In genomic region chr5:124408738-124409453, GRCh38 we compare ENCODE assay signal across 18 cellular contexts.
DNase-seq lines count a peak whose midpoint lies in the region; ATAC-seq, FAIRE-seq and TF ChIP-seq lines count a peak whose summit lies in the region.
"Had no signal": no experiment of that assay in that cellular context is flagged by ENCODE, and none has a peak within 500 bp of the region (broad histone marks: within the 10 kb centered on the region; RNA-seq: fewer than 3 reads in every experiment).

No MANE protein-coding gene starts in this region.

- H3K4me1 ChIP-seq in body of pancreas = peaks cover 14% of the 10 kb centered on the region

- H3K4me3 ChIP-seq in body of pancreas = no peak overlapping the region
- H3K4me3 ChIP-seq: Peyer's patch had no signal

- peak; percentile 86 for ATAC-seq in body of pancreas
- ATAC-seq in Right ventricle myocardium superior (ENCODE audit: poor library complexity) = peak; percentile 70
- no peak for ATAC-seq in HG03196 (IDR thresholded peaks at IDR 0.05; ENCODE audit: unreplicated experiment)
- no peak for ATAC-seq in esophagus mucosa
- ATAC-seq: activated naive CD8-positive, alpha-beta T cell treated with anti-CD3 and anti-CD28 coated beads, Interleukin-2, amount 50 U/mL, for 24 hours; left colon had no signal

- H3K4me3 Mint-ChIP-seq in neural crest cell = no peak overlapping the region
- H3K4me3 Mint-ChIP-seq: activated naive CD8-positive, alpha-beta T cell treated with anti-CD3 and anti-CD28 coated beads, Interleukin-2, amount 50 U/mL, for 24 hours; H9 had no signal

- no peaks in the 10 kb centered on the region for H3K36me3 ChIP-seq in body of pancreas (replicated peaks in 1 of 2; ENCODE audit: insufficient read depth in 1 of 2, low read depth in 2 of 2)
- H3K36me3 ChIP-seq: Peyer's patch had no signal

- peaks cover 5% of the 10 kb centered on the region for H3K36me3 Mint-ChIP-seq in neural crest cell (ENCODE audit: low read depth)

- peaks cover 15% of the 10 kb centered on the region for H3K9me3 Mint-ChIP-seq in neural crest cell

- no peaks in the 10 kb centered on the region for H3K9me3 ChIP-seq in body of pancreas
- H3K9me3 ChIP-seq: Peyer's patch had no signal

- no peak for FAIRE-seq in GM12892 (lab: Jason Lieb, UNC)
- FAIRE-seq: small intestine had no signal

- peak overlapping the region; percentile 66 for H3K27ac Mint-ChIP-seq in neural crest cell (ENCODE audit: unreplicated experiment)
- H3K27ac Mint-ChIP-seq: activated naive CD8-positive, alpha-beta T cell treated with anti-CD3 and anti-CD28 coated beads, Interleukin-2, amount 50 U/mL, for 24 hours; H9 had no signal

- H3K27me3 Mint-ChIP-seq in neural crest cell (ENCODE audit: low read depth) = no peaks in the 10 kb centered on the region
- H3K27me3 Mint-ChIP-seq: activated naive CD8-positive, alpha-beta T cell treated with anti-CD3 and anti-CD28 coated beads, Interleukin-2, amount 50 U/mL, for 24 hours had no signal

- no peak for TF ChIP-seq CTCF in body of pancreas (IDR thresholded peaks at IDR 0.05)
- TF ChIP-seq CTCF in neural crest cell (conservative IDR thresholded peaks at IDR 0.05) = no peak

- peaks cover 29% of the 10 kb centered on the region for H3K4me1 Mint-ChIP-seq in neural crest cell

- peak overlapping the region; percentile 20 to 60 (median 56) for H3K27ac ChIP-seq in body of pancreas
- H3K27ac ChIP-seq: HL-60, Peyer's patch had no signal

- WGBS in body of pancreas, 2 donors = 66% methylated on average over 10 of the region's 10 CpGs

- H3K27me3 ChIP-seq in body of pancreas = no peaks in the 10 kb centered on the region
- H3K27me3 ChIP-seq: Peyer's patch had no signal

- no peak for TF ChIP-seq POLR2A in body of pancreas (IDR thresholded peaks at IDR 0.05)
- TF ChIP-seq POLR2A in GM12892 (IDR thresholded peaks at IDR 0.05; ENCODE audit: low read depth, low read length) = no peak

- peak; percentile 41 for DNase-seq in Ammon's horn (ENCODE audit: low spot score)
- no peak for DNase-seq in body of pancreas
- no peak for DNase-seq in Right ventricle myocardium superior
- DNase-seq in neural crest cell (ENCODE audit: low read depth, low spot score) = no peak
- DNase-seq in putamen (ENCODE audit: low spot score) = no peak
- DNase-seq in GM12892 (ENCODE audit: insufficient read length) = no peak
- DNase-seq: activated naive CD8-positive, alpha-beta T cell treated with anti-CD3 and anti-CD28 coated beads, Interleukin-2, amount 50 U/mL, for 24 hours; dermis blood vessel endothelial cell; H9; Kasumi-1; left colon; NCI-H1694; NCI-H526 treated with DMSO at 0.1 percent for 48 hours; Peyer's patch; small intestine had no signal

- intact Hi-C loops in body of pancreas (cut with DNase I) = no loop called here
- intact Hi-C loops in Right ventricle myocardium superior (cut with DNase I) = no loop called here

Comparison
In these comparisons a context has a peak if more than half of its experiments do, and no peak if none do; other contexts are left out.
1. ATAC-seq: peak in body of pancreas (single experiment) and Right ventricle myocardium superior (single experiment); none in HG03196 (single experiment) and esophagus mucosa (single experiment).